Comparison of ENCODE assay signal across 11 cellular contexts in genomic region chr18:12862467-12862866, GRCh38. TPM values are rescaled to one million over a fixed set of nuclear protein-coding genes. Genes with fewer than 3 reads are reported as not detected.
DNase-seq lines count a peak whose midpoint lies in the region; ATAC-seq, FAIRE-seq and TF ChIP-seq lines count a peak whose summit lies in the region.
"Had no signal": no experiment of that assay in that cellular context is flagged by ENCODE, and none has a peak within 500 bp of the region (broad histone marks: within the 10 kb centered on the region; RNA-seq: fewer than 3 reads in every experiment).

No MANE protein-coding gene starts in this region.

- no peak for TF ChIP-seq RAD21 in HepG2 (CRISPR knock-in tag; IDR thresholded peaks at IDR 0.05)

- H3K9me3 ChIP-seq in HAP-1 (no peaks in the 10 kb centered on the region), astrocyte (ENCODE audit: insufficient read depth, low read depth, low read length) (no peaks in the 10 kb centered on the region), HepG2 (ENCODE audit: low read length) (no peaks in the 10 kb centered on the region)

- DNase-seq in HAP-1 (ENCODE audit: low spot score in 2 of 2) (peak; percentile 53 to 68), astrocyte (ENCODE audit: low read depth) (peak; percentile 36), HepG2 (ENCODE audit: low spot score) (no peak), NCI-H526 (lab: John Stamatoyannopoulos, UW) (no peak), ureter (ENCODE audit: low spot score) (no peak), mesenteric fat pad (ENCODE audit: low spot score) (no peak)
- DNase-seq: amygdala, C1 segment of cervical spinal cord, OCI-M1 had no signal

- peak overlapping the region; percentile 47 for H3K27ac Mint-ChIP-seq in astrocyte (ENCODE audit: unreplicated experiment)

- ATAC-seq in HepG2 (peak; percentile 39; the same call in 2 of the 3 replicates), GM19023 (IDR thresholded peaks at IDR 0.05; ENCODE audit: unreplicated experiment) (no peak)

- intact Hi-C loops in HepG2 (cut with micrococcal nuclease; ENCODE audit: unreplicated experiment): no loop called here

- H3K36me3 ChIP-seq in HAP-1 (replicated peaks) (no peaks in the 10 kb centered on the region), astrocyte (ENCODE audit: insufficient read depth, low read length) (no peaks in the 10 kb centered on the region), HepG2 (replicated peaks in 1 of 2; ENCODE audit: control insufficient read depth in 1 of 2, insufficient read depth in 2 of 2, low read length in 2 of 2) (no peaks in the 10 kb centered on the region; a peak in 1 of 5 replicates)

- WGBS in HepG2 (ENCODE audit: low lambda C conversion rate): 63% methylated on average over 2 of the region's 2 CpGs

- H3K4me1 Mint-ChIP-seq in astrocyte (ENCODE audit: low read depth, unreplicated experiment): peaks cover 17% of the 10 kb centered on the region

- FAIRE-seq in astrocyte (lab: Jason Lieb, UNC) (no peak), HepG2 (lab: Jason Lieb, UNC) (no peak)

- H3K4me2 ChIP-seq in astrocyte (ENCODE audit: low read length): peak overlapping the region; percentile 15
- no peak overlapping the region for H3K4me2 ChIP-seq in HepG2 (ENCODE audit: low read depth, low read length)

- no TSS peak for BruUV-seq in HepG2 (replicated peaks; lab: Mats Ljungman, UMichigan)

- no peaks in the 10 kb centered on the region for H3K27me3 Mint-ChIP-seq in astrocyte (ENCODE audit: low read depth, unreplicated experiment)

- no peaks in the 10 kb centered on the region for H3K9me3 Mint-ChIP-seq in astrocyte (ENCODE audit: unreplicated experiment)

- H3K4me1 ChIP-seq in HAP-1 (peaks cover 18% of the 10 kb centered on the region), astrocyte (ENCODE audit: insufficient read depth, low read length) (peaks cover 5% of the 10 kb centered on the region), HepG2 (ENCODE audit: insufficient read depth, low read length) (peaks cover 24% of the 10 kb centered on the region)

- no peak overlapping the region for H3K9ac ChIP-seq in astrocyte (ENCODE audit: low read length)
- no peak overlapping the region for H3K9ac ChIP-seq in HepG2 (ENCODE audit: insufficient read depth, low read depth, low read length)

- H3K27me3 ChIP-seq in HAP-1 (ENCODE audit: low read depth) (no peaks in the 10 kb centered on the region), astrocyte (ENCODE audit: insufficient read depth, low read length) (no peaks in the 10 kb centered on the region), HepG2 (ENCODE audit: control insufficient read depth in 1 of 2, insufficient read depth in 2 of 2, low read length in 2 of 2) (no peaks in the 10 kb centered on the region)

- H3K4me3 Mint-ChIP-seq in astrocyte (ENCODE audit: unreplicated experiment): no peak overlapping the region

- no peak for TF ChIP-seq CTCF in 22Rv1 (IDR thresholded peaks at IDR 0.05)
- no peak for TF ChIP-seq CTCF in astrocyte (IDR thresholded peaks at IDR 0.05; ENCODE audit: insufficient read depth, low read depth, low read length)
- no peak for TF ChIP-seq CTCF in HepG2 (CRISPR knock-in tag; IDR thresholded peaks at IDR 0.05)

- in situ Hi-C loops in HAP-1 (cut with MboI; ENCODE audit: low sequenced_read_pairs): no loop called here
- in situ Hi-C loops in HepG2 (cut with HindIII; ENCODE audit: extremely low pct_ligation_motif_present, low pct_unique_long_range_greater_than_20kb): no loop called here

- H3K79me2 ChIP-seq in astrocyte (ENCODE audit: insufficient read depth, low read length) (peaks cover 62% of the 10 kb centered on the region), HepG2 (ENCODE audit: insufficient read depth, low read length) (peaks cover 60% of the 10 kb centered on the region)

- H3K4me3 ChIP-seq in HAP-1: no peak overlapping the region
- H3K4me3 ChIP-seq in astrocyte (ENCODE audit: insufficient read depth, low read depth, low read length): no peak overlapping the region
- no peak overlapping the region for H3K4me3 ChIP-seq in HepG2 (replicated peaks in 1 of 3; ENCODE audit: insufficient read depth in 1 of 3, low read depth in 2 of 3, low read length in 3 of 3)

- no peaks in the 10 kb centered on the region for H3K36me3 Mint-ChIP-seq in astrocyte (ENCODE audit: low read depth, unreplicated experiment)

- H3K27ac ChIP-seq in 22Rv1: 0 out of 2 replicates have a peak overlapping the region, but pooled peaks have one; percentile 10
- H3K27ac ChIP-seq in astrocyte (ENCODE audit: low read depth, low read length): no peak overlapping the region
- H3K27ac ChIP-seq in HepG2 (ENCODE audit: extremely low read length, insufficient read depth, low read length): no peak overlapping the region

- peaks cover 41% of the 10 kb centered on the region for H4K20me1 ChIP-seq in astrocyte (ENCODE audit: insufficient read depth, low read length)
- H4K20me1 ChIP-seq in HepG2 (ENCODE audit: insufficient read depth, low read length): no peaks in the 10 kb centered on the region; the same call in 1 of the 2 replicates

- POLR2A ChIA-PET in HepG2 (lab: Yijun Ruan, JAX): interaction anchor here (3.5 kb wide), 1 partner anchor 21 kb away, joined by 19 read pairs; the partner anchor contains the start of gene PTPN2

- TF ChIP-seq POLR2A in HepG2 (IDR thresholded peaks at IDR 0.05; ENCODE audit: insufficient read depth in 1 of 2, low read depth in 2 of 2, low read length in 2 of 2): no peak

- CTCF ChIA-PET in HepG2 (lab: Yijun Ruan, JAX; ENCODE audit: low intra/inter-chr PET ratio, low total read pairs): no interaction called here

- no peak for TF ChIP-seq EP300 in HepG2 (IDR thresholded peaks at IDR 0.05; ENCODE audit: low read depth in 2 of 2, low read length in 2 of 2)
- TF ChIP-seq EP300 in HepG2 (CRISPR knock-in tag; IDR thresholded peaks at IDR 0.05; ENCODE audit: borderline replicate concordance): no peak

- H2AFZ ChIP-seq in astrocyte (ENCODE audit: low read depth, low read length) (no peak overlapping the region), HepG2 (ENCODE audit: low read length) (no peak overlapping the region)

TF ChIP-seq in HepG2, 621 proteins besides CTCF, POLR2A, EP300 and RAD21 (continues in another document):
- TF ChIP-seq, protein P1, sequence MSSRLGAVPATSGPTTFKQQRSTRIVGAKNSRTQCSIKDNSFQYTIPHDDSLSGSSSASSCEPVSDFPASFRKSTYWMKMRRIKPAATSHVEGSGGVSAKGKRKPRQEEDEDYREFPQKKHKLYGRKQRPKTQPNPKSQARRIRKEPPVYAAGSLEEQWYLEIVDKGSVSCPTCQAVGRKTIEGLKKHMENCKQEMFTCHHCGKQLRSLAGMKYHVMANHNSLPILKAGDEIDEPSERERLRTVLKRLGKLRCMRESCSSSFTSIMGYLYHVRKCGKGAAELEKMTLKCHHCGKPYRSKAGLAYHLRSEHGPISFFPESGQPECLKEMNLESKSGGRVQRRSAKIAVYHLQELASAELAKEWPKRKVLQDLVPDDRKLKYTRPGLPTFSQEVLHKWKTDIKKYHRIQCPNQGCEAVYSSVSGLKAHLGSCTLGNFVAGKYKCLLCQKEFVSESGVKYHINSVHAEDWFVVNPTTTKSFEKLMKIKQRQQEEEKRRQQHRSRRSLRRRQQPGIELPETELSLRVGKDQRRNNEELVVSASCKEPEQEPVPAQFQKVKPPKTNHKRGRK (CRISPR knock-in tag; IDR thresholded peaks at IDR 0.05): no peak
- TF ChIP-seq ZBTB8A (CRISPR knock-in tag; IDR thresholded peaks at IDR 0.05; ENCODE audit: borderline replicate concordance, low read depth) (no peak), ZNF576 (CRISPR knock-in tag; IDR thresholded peaks at IDR 0.05) (no peak), ZC3H13 (CRISPR knock-in tag; IDR thresholded peaks at IDR 0.05) (no peak), HNRNPL (IDR thresholded peaks at IDR 0.05; ENCODE audit: low read depth, low read length) (no peak), ZIK1 (CRISPR knock-in tag; IDR thresholded peaks at IDR 0.05; ENCODE audit: borderline replicate concordance, low read depth) (no peak), PCBP1 (IDR thresholded peaks at IDR 0.05; ENCODE audit: borderline replicate concordance, low read depth, low read length) (no peak), SMARCE1 (IDR thresholded peaks at IDR 0.05; ENCODE audit: borderline replicate concordance) (no peak), ZNF891 (CRISPR knock-in tag; IDR thresholded peaks at IDR 0.05) (no peak), ZNF615 (CRISPR knock-in tag; IDR thresholded peaks at IDR 0.05; ENCODE audit: borderline replicate concordance) (no peak), ZNF672 (CRISPR knock-in tag; IDR thresholded peaks at IDR 0.05) (no peak), TAF15 (IDR thresholded peaks at IDR 0.05; ENCODE audit: low read depth, low read length, poor library complexity, severe bottlenecking) (no peak), ZNF20 (CRISPR knock-in tag; IDR thresholded peaks at IDR 0.05) (no peak)

RNA-seq across cellular contexts. Expression of gene PTPN2, which starts 21.6 kb away (rescaled TPM):
- 20.2 and 25.9 TPM in 2 replicates for total RNA-seq in astrocyte
- total RNA-seq in HepG2 (2016; rRNA removed; fragmentation: Illumina TruSeq; extraction: Trizol): 41.5 and 50.4 TPM in 2 replicates
- 49.3 and 52.6 TPM in 2 replicates for total RNA-seq in HepG2 (2016; cell fraction: cytosol; rRNA removed; fragmentation: Illumina TruSeq; extraction: Trizol; ENCODE audit: low read depth)
- 38.4 and 56.0 TPM in 2 replicates for total RNA-seq in HepG2 (2016; cell fraction: insoluble cytoplasmic fraction; rRNA removed; fragmentation: Illumina TruSeq; extraction: Trizol)
- 51.7 and 54.4 TPM in 2 replicates for total RNA-seq in HepG2 (2016; cell fraction: membrane; rRNA removed; fragmentation: Illumina TruSeq; extraction: Trizol)
- 26.0 and 29.7 TPM in 2 replicates for total RNA-seq in HepG2 (2016; cell fraction: nucleus; rRNA removed; fragmentation: Illumina TruSeq; extraction: Trizol)
- 19.0 and 24.9 TPM in 2 replicates for polyA plus RNA-seq in HepG2 (2011; rRNA removed)
- 10.2 and 14.5 TPM in 2 replicates for polyA plus RNA-seq in HepG2 (2011; cell fraction: cytosol; rRNA removed)
- 11.5 and 12.9 TPM in 2 replicates for polyA plus RNA-seq in HepG2 (2011; cell fraction: nucleus; rRNA removed)
- 22.1 and 25.7 TPM in 2 replicates for polyA plus RNA-seq in HepG2 (2012)
- 32.5 and 35.5 TPM in 2 replicates for polyA plus RNA-seq in HepG2 (2016; cell fraction: cytosol; fragmentation: Illumina TruSeq; extraction: Trizol; ENCODE audit: low read depth)
- polyA plus RNA-seq in HepG2 (2016; cell fraction: insoluble cytoplasmic fraction; fragmentation: Illumina TruSeq; extraction: Trizol; ENCODE audit: low read depth): 63.2 and 65.8 TPM in 2 replicates
- 42.7 and 43.8 TPM in 2 replicates for polyA plus RNA-seq in HepG2 (2016; cell fraction: membrane; fragmentation: Illumina TruSeq; extraction: Trizol; ENCODE audit: low read depth)
- 42.7 and 47.1 TPM in 2 replicates for polyA plus RNA-seq in HepG2 (2016; cell fraction: nucleus; fragmentation: Illumina TruSeq; extraction: Trizol; ENCODE audit: insufficient read depth, low read depth)
- 15.3 and 15.9 TPM in 2 replicates for polyA minus RNA-seq in HepG2 (2011; rRNA and poly(A)+ RNA removed; ENCODE audit: low replicate concordance)
- 19.2 and 19.3 TPM in 2 replicates for polyA minus RNA-seq in HepG2 (2011; cell fraction: cytosol; rRNA and poly(A)+ RNA removed)
- 31.0 and 33.9 TPM in 2 replicates for polyA minus RNA-seq in HepG2 (2011; cell fraction: nucleus; rRNA and poly(A)+ RNA removed)
- 47.8 TPM for total RNA-seq in ureter
- total RNA-seq in mesenteric fat pad: 33.8 TPM

Comparison
In these comparisons a context has a peak if more than half of its experiments do, and no peak if none do; other contexts are left out.
1. DNase-seq: peak in HAP-1 (2 of 2) and astrocyte (single experiment); none in HepG2 (single experiment), NCI-H526 (0 of 2), ureter (single experiment) and mesenteric fat pad (single experiment).